26 cellular contexts compared by ENCODE assay signal in the genomic region with DNA sequence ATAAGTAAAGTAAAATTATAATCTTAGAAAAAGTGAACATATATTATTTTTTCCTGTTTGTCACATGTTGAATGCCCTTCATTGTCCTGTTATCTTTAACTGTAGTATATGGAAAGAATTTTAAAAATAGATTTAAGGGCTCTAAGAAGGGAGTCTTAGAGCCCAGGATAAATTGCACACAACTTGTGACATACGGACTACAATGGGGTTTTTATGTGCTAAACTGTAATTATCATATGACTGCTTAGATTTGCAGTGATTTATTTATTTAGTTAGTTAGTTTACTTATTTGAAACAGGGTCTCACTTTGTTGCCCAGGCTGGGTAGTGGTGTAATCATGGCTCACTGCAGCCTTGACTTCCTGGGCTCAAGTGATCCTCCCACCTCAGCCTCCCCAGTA.
A peak's percentile ranks its signal among the peaks of the same experiment; 100 is the strongest.
DNase-seq lines count a peak whose midpoint lies in the region; ATAC-seq and TF ChIP-seq lines count a peak whose summit lies in the region.
"Had no signal": no experiment of that assay in that cellular context is flagged by ENCODE, and none has a peak within 500 bp of the region (broad histone marks: within the 10 kb centered on the region; RNA-seq: fewer than 3 reads in every experiment).

No MANE protein-coding gene starts in this region.

- in situ Hi-C loops in SK-MEL-5 (cut with HindIII; ENCODE audit: low pct_unique_long_range_greater_than_20kb, low sequenced_read_pairs): no loop called here

- TF ChIP-seq CTCF in HCT116 (IDR thresholded peaks at IDR 0.05 in 2 of 3, conservative IDR thresholded peaks at IDR 0.05 in 1 of 3; ENCODE audit: borderline replicate concordance in 1 of 3, insufficient read depth in 1 of 3, low read depth in 2 of 3, low read length in 2 of 3): no peak

- TF ChIP-seq RAD21 in HCT116 (IDR thresholded peaks at IDR 0.05; ENCODE audit: low read depth): no peak

- no peak overlapping the region for H2AFZ ChIP-seq in ACC112 (ENCODE audit: low read length, unreplicated experiment)
- no peak overlapping the region for H2AFZ ChIP-seq in HCT116 (ENCODE audit: low read depth, low read length, poor library complexity, severe bottlenecking)

- no TSS peak for BruUV-seq in HCT116 (replicated peaks; lab: Mats Ljungman, UMichigan)

- no peaks in the 10 kb centered on the region for H4K20me1 ChIP-seq in HCT116 (ENCODE audit: insufficient read depth)

- H3K9me2 ChIP-seq in HCT116 (ENCODE audit: insufficient read depth): no peaks in the 10 kb centered on the region

- H3K4me2 ChIP-seq in HCT116 (ENCODE audit: low read length): no peak overlapping the region

- no peak for DNase-seq in HCT116 (ENCODE audit: low read depth, low spot score)
- DNase-seq in SK-MEL-5 (ENCODE audit: low read depth, low spot score): peak; percentile 72
- peak; percentile 93 for DNase-seq in foreskin melanocyte
- no peak for DNase-seq in posterior cingulate gyrus
- no peak for DNase-seq in left cardiac atrium
- no peak for DNase-seq in NCI-H128 (lab: John Stamatoyannopoulos, UW; ENCODE audit: unreplicated experiment)
- DNase-seq in RPMI8226: no peak
- DNase-seq: C1 segment of cervical spinal cord; Caco-2; CD4-positive, alpha-beta memory T cell; DMS153; DND-41; Kasumi-1; NCI-H1092 treated with DMSO at 0.1 percent for 48 hours; NCI-H1436 treated with DMSO at 0.1 percent for 48 hours; NCI-H187 treated with DMSO at 0.1 percent for 48 hours; NCI-H2171 treated with DMSO at 0.1 percent for 48 hours; NCI-H345; NCI-H510A treated with DMSO at 0.1 percent for 48 hours; NCI-H774; NK-92 treated with Interleukin-12 subunit alpha and Interleukin-12 subunit beta, amount 100 ng/mL, for 24 hours; SIG-M5 had no signal

- no peak for TF ChIP-seq POLR2A in HCT116 (IDR thresholded peaks at IDR 0.05; ENCODE audit: borderline replicate concordance, extremely low read depth, insufficient read depth, insufficient read length)

- CTCF ChIA-PET in HCT116 (lab: Charles Lee): no interaction called here

- H3K36me3 ChIP-seq in ACC112 (ENCODE audit: insufficient read depth, low read length) (no peaks in the 10 kb centered on the region), HCT116 (ENCODE audit: control insufficient read depth in 1 of 2, insufficient read depth in 2 of 2, low read length in 2 of 2) (no peaks in the 10 kb centered on the region; a peak in 1 of 4 replicates)

- H3K4me3 ChIP-seq in ACC112 (ENCODE audit: low read depth, low read length) (no peak overlapping the region), HCT116 (replicated peaks in 1 of 2; ENCODE audit: low read depth in 1 of 2, low read length in 2 of 2) (no peak overlapping the region)
- H3K4me3 ChIP-seq: K562 had no signal

- ATAC-seq in HCT116 (no peak), left cardiac atrium (no peak)
- ATAC-seq: HepG2, K562, Panc1 had no signal

- peaks cover 60% of the 10 kb centered on the region for H3K4me1 ChIP-seq in ACC112 (ENCODE audit: control insufficient read depth, insufficient read depth, low read length, unreplicated experiment)
- H3K4me1 ChIP-seq in HCT116 (ENCODE audit: control insufficient read depth in 1 of 2, insufficient read depth in 2 of 2, low read length in 2 of 2): peaks cover 52 to 75% of the 10 kb centered on the region in 2 experiments

- H3K9ac ChIP-seq in HCT116 (ENCODE audit: low read length): no peak overlapping the region

- RAD21 ChIA-PET in HCT116 (lab: Charles Lee; ENCODE audit: low non-redundant PET in 1 of 2, low total read pairs in 2 of 2, uncharacterized antibody in 2 of 2, unreplicated experiment in 2 of 2): no interaction called here

- H3K79me2 ChIP-seq in ACC112 (ENCODE audit: control insufficient read depth, insufficient read depth, low read length, unreplicated experiment): no peaks in the 10 kb centered on the region
- H3K79me2 ChIP-seq in HCT116 (ENCODE audit: insufficient read depth, low read length): peaks cover 22% of the 10 kb centered on the region; the same call in 1 of the 2 replicates

- H3K27me3 ChIP-seq in ACC112 (ENCODE audit: insufficient read depth, low read length): no peaks in the 10 kb centered on the region
- no peaks in the 10 kb centered on the region for H3K27me3 ChIP-seq in HCT116 (ENCODE audit: insufficient read depth, low read length)

- POLR2A ChIA-PET in HCT116 (lab: Charles Lee): interaction anchor here (1.4 kb wide), 1 partner anchor 188 kb away, joined by 3 read pairs; a partner anchor contains a TSS

- H3K9me3 ChIP-seq in HCT116 (ENCODE audit: control insufficient read depth in 1 of 2, insufficient read depth in 1 of 2, low read depth in 1 of 2, low read length in 2 of 2): no peaks in the 10 kb centered on the region
- H3K9me3 ChIP-seq: Caco-2 had no signal

- intact Hi-C loops in HCT116 (cut with micrococcal nuclease) (no loop called here), posterior cingulate gyrus (cut with DNase I) (no loop called here), left cardiac atrium (cut with DNase I) (no loop called here)

- H3K27ac ChIP-seq in ACC112 (ENCODE audit: low read depth, low read length): peak overlapping the region; percentile 100
- peak overlapping the region; percentile 97 for H3K27ac ChIP-seq in HCT116 (ENCODE audit: low read depth, low read length)

TF ChIP-seq in HCT116, 20 proteins besides CTCF, POLR2A, EP300 and RAD21:
- TF ChIP-seq POLR2AphosphoS5 (IDR thresholded peaks at IDR 0.05; ENCODE audit: low read depth, low read length): no peak
TF ChIP-seq in HCT116: peak in this region for 0.

Comparison
In these comparisons a context has a peak if more than half of its experiments do, and no peak if none do; other contexts are left out.
1. DNase-seq: peak in SK-MEL-5 (single experiment) and foreskin melanocyte (single experiment); none in HCT116 (single experiment), posterior cingulate gyrus (0 of 10), left cardiac atrium (single experiment), NCI-H128 (single experiment) and RPMI8226 (single experiment).